Comparison of ENCODE assay signal across 16 cellular contexts in genomic region chr20:50678213-50678898, GRCh38. TPM values are rescaled to one million over a fixed set of nuclear protein-coding genes. Genes with fewer than 3 reads are reported as not detected.
DNase-seq lines count a peak whose midpoint lies in the region; ATAC-seq, FAIRE-seq and TF ChIP-seq lines count a peak whose summit lies in the region.
"Had no signal": no experiment of that assay in that cellular context is flagged by ENCODE, and none has a peak within 500 bp of the region (broad histone marks: within the 10 kb centered on the region; RNA-seq: fewer than 3 reads in every experiment).

No MANE protein-coding gene starts in this region.

- dilution Hi-C loops in IMR-90 (cut with HindIII; ENCODE audit: low sequenced_read_pairs, unreplicated experiment), result no loop called here

- 0 out of 2 replicates have a peak overlapping the region, but pooled peaks have one; percentile 43 for H4K91ac ChIP-seq in IMR-90 (ENCODE audit: insufficient read depth, low read depth, low read length)

- no peak overlapping the region for H2BK5ac ChIP-seq in IMR-90 (ENCODE audit: low read depth, low read length, poor library complexity, severe bottlenecking)

- no peak overlapping the region for H3K27ac Mint-ChIP-seq in naive thymus-derived CD4-positive, alpha-beta T cell
- H3K27ac Mint-ChIP-seq: CD4-positive, CD25-positive, alpha-beta regulatory T cell had no signal

- FAIRE-seq in RCC 7860 (lab: Jason Lieb, UNC), result peak; percentile 52
- FAIRE-seq: keratinocyte had no signal

- ATAC-seq in IMR-90 (ENCODE audit: low read depth), result no peak
- ATAC-seq in naive thymus-derived CD4-positive, alpha-beta T cell, result no peak
- ATAC-seq: SK-N-SH treated with all-trans-retinoic acid at 6 μM for 48 hours had no signal

- H4K8ac ChIP-seq in IMR-90 (ENCODE audit: low read depth in 2 of 2, low read length in 2 of 2), result no peak overlapping the region

- no peak overlapping the region for H2BK20ac ChIP-seq in IMR-90 (ENCODE audit: low read depth, low read length)

- no peaks in the 10 kb centered on the region for H3K9me3 Mint-ChIP-seq in naive thymus-derived CD4-positive, alpha-beta T cell
- H3K9me3 Mint-ChIP-seq: neural crest cell had no signal

- H3K36me3 ChIP-seq in IMR-90 (ENCODE audit: control insufficient read depth, insufficient read depth, low read length), result no peaks in the 10 kb centered on the region
- H3K36me3 ChIP-seq in naive thymus-derived CD4-positive, alpha-beta T cell (ENCODE audit: control insufficient read depth in 2 of 3, insufficient read depth in 3 of 3, low read length in 3 of 3), result no peaks in the 10 kb centered on the region

- H3K4me2 ChIP-seq in IMR-90 (ENCODE audit: low read depth, low read length), result no peak overlapping the region

- peak overlapping the region; percentile 10; the same call in 1 of the 2 replicates for H3K4ac ChIP-seq in IMR-90 (ENCODE audit: low read depth, low read length)

- H2AFZ ChIP-seq in IMR-90 (replicated peaks; ENCODE audit: low read length, poor library complexity), result no peak overlapping the region

- no peak overlapping the region; the same call in 1 of the 2 replicates for H3K23ac ChIP-seq in IMR-90 (ENCODE audit: low read depth, low read length)

- H2BK15ac ChIP-seq in IMR-90 (ENCODE audit: low read depth, low read length), result no peak overlapping the region

- H3K9me1 ChIP-seq in IMR-90 (ENCODE audit: insufficient read depth, low read length), result peaks cover 18% of the 10 kb centered on the region

- POLR2A ChIA-PET in IMR-90 (lab: Charles Lee; ENCODE audit: unreplicated experiment), result no interaction called here
- POLR2A ChIA-PET in naive thymus-derived CD4-positive, alpha-beta T cell (lab: Charles Lee), result no interaction called here

- H3K27me3 Mint-ChIP-seq in naive thymus-derived CD4-positive, alpha-beta T cell, result peaks cover 0 to 4% (median 0%) of the 10 kb centered on the region in 5 donors

- 73% methylated on average over 3 of the region's 7 CpGs; no CpG with 5 or more reads in 1 of the 2 experiments for WGBS in IMR-90 (ENCODE audit: extremely low coverage in 2 of 2, insufficient read length in 1 of 2), 2 experiments

- H3K79me1 ChIP-seq in IMR-90 (ENCODE audit: low read depth in 1 of 2, low read length in 2 of 2), result peaks cover 0 to 11% of the 10 kb centered on the region in 2 experiments; a peak in 1 of 4 replicates

- no peak overlapping the region for H2AK5ac ChIP-seq in IMR-90 (ENCODE audit: low read depth, low read length)

- TF ChIP-seq RAD21 in IMR-90 (IDR thresholded peaks at IDR 0.05; ENCODE audit: low read length), result no peak

- peak overlapping the region; percentile 42 for H2AK9ac ChIP-seq in IMR-90 (replicated peaks; ENCODE audit: low read depth, low read length, poor library complexity)

- H3K4me3 Mint-ChIP-seq in naive thymus-derived CD4-positive, alpha-beta T cell, result no peak overlapping the region
- H3K4me3 Mint-ChIP-seq: CD4-positive, CD25-positive, alpha-beta regulatory T cell; neural crest cell had no signal

- H3K56ac ChIP-seq in IMR-90 (ENCODE audit: extremely low read depth, insufficient read depth, low read length), result no peak overlapping the region

- peaks cover 17% of the 10 kb centered on the region for H3K4me1 ChIP-seq in IMR-90 (ENCODE audit: control insufficient read depth, insufficient read depth, low read length)
- no peaks in the 10 kb centered on the region for H3K4me1 ChIP-seq in naive thymus-derived CD4-positive, alpha-beta T cell (ENCODE audit: control insufficient read depth in 2 of 2, insufficient read depth in 2 of 2, low read length in 2 of 2)

- BruUV-seq in IMR-90 (replicated peaks; lab: Mats Ljungman, UMichigan), result no TSS peak

- peak overlapping the region; percentile 37; the same call in 1 of the 2 replicates for H3K14ac ChIP-seq in IMR-90 (replicated peaks; ENCODE audit: low read depth, low read length)

- no peak overlapping the region for H3K9ac ChIP-seq in IMR-90 (ENCODE audit: low read depth, low read length)

- H4K5ac ChIP-seq in IMR-90 (ENCODE audit: low read depth, low read length), result no peak overlapping the region

- H3K27ac ChIP-seq in IMR-90 (ENCODE audit: insufficient read depth, low read length), result no peak overlapping the region
- H3K27ac ChIP-seq in naive thymus-derived CD4-positive, alpha-beta T cell (ENCODE audit: low read depth, low read length), result no peak overlapping the region

- no peaks in the 10 kb centered on the region for H3K36me3 Mint-ChIP-seq in naive thymus-derived CD4-positive, alpha-beta T cell
- H3K36me3 Mint-ChIP-seq: CD4-positive, CD25-positive, alpha-beta regulatory T cell had no signal

- 0 out of 2 replicates have a peak, but pooled peaks cover 3% of the 10 kb centered on the region for H4K20me1 ChIP-seq in IMR-90 (ENCODE audit: insufficient read depth, low read length)

- no peaks in the 10 kb centered on the region for H3K27me3 ChIP-seq in IMR-90 (ENCODE audit: control insufficient read depth, insufficient read depth, low read length)
- H3K27me3 ChIP-seq in naive thymus-derived CD4-positive, alpha-beta T cell (ENCODE audit: control insufficient read depth in 2 of 2, insufficient read depth in 2 of 2, low read length in 2 of 2), result no peaks in the 10 kb centered on the region

- no peak overlapping the region for H2BK120ac ChIP-seq in IMR-90 (ENCODE audit: low read depth, low read length)

- CTCF ChIA-PET in IMR-90 (lab: Yijun Ruan, JAX), result interaction anchor here (0.7 kb wide), 1 partner anchor 42 kb away, joined by 3 read pairs; no protein-coding TSS in a partner anchor
- CTCF ChIA-PET in naive thymus-derived CD4-positive, alpha-beta T cell (lab: Charles Lee), result no interaction called here

- intact Hi-C loops in IMR-90 (cut with micrococcal nuclease), result no loop called here
- intact Hi-C loops in naive thymus-derived CD4-positive, alpha-beta T cell (cut with micrococcal nuclease), result no loop called here

- no peaks in the 10 kb centered on the region for H3K9me3 ChIP-seq in IMR-90 (ENCODE audit: control insufficient read depth, insufficient read depth, low read length)
- H3K9me3 ChIP-seq in naive thymus-derived CD4-positive, alpha-beta T cell (ENCODE audit: control insufficient read depth in 2 of 3, low read length in 3 of 3), result no peaks in the 10 kb centered on the region

- H3K18ac ChIP-seq in IMR-90 (ENCODE audit: low read depth, low read length), result no peak overlapping the region

- H3K4me3 ChIP-seq in IMR-90 (ENCODE audit: insufficient read depth, low read depth, low read length), result no peak overlapping the region
- H3K4me3 ChIP-seq in fibroblast of the aortic adventitia (ENCODE audit: low read depth, low read length), result no peak overlapping the region
- H3K4me3 ChIP-seq in naive thymus-derived CD4-positive, alpha-beta T cell (ENCODE audit: low read length), result no peak overlapping the region

- no peaks in the 10 kb centered on the region for H3K4me1 Mint-ChIP-seq in naive thymus-derived CD4-positive, alpha-beta T cell
- H3K4me1 Mint-ChIP-seq: CD4-positive, CD25-positive, alpha-beta regulatory T cell had no signal

- TF ChIP-seq CTCF in IMR-90 (conservative IDR thresholded peaks at IDR 0.05; ENCODE audit: low read depth, low read length), result no peak
- TF ChIP-seq CTCF in fibroblast of the aortic adventitia (IDR thresholded peaks at IDR 0.05; ENCODE audit: insufficient read depth, low read length), result no peak
- TF ChIP-seq CTCF in GM13976 (IDR thresholded peaks at IDR 0.05; ENCODE audit: borderline replicate concordance, control extremely low read depth, extremely low read depth, insufficient read depth, missing control alignments), result no peak

- in situ Hi-C loops in IMR-90 (cut with MboI; ENCODE audit: low sequenced_read_pairs) (no loop called here), GM13976 (cut with MboI; ENCODE audit: low sequenced_read_pairs, unreplicated experiment) (no loop called here)

- no peak for TF ChIP-seq POLR2A in IMR-90 (IDR thresholded peaks at IDR 0.05; ENCODE audit: low read depth, low read length)

- DNase-seq in IMR-90, result no peak
- DNase-seq in RCC 7860 (ENCODE audit: low spot score), result peak; percentile 59
- peak; percentile 49 for DNase-seq in fibroblast of the aortic adventitia (ENCODE audit: low read depth)
- peak; percentile 72 for DNase-seq in renal cortical epithelial cell (ENCODE audit: low read depth)
- no peak for DNase-seq in hypothalamus (lab: John Stamatoyannopoulos, UW)
- no peak for DNase-seq in cerebellar cortex (ENCODE audit: low spot score)
- DNase-seq in naive thymus-derived CD4-positive, alpha-beta T cell, result no peak
- DNase-seq in GM13976 (ENCODE audit: low spot score), result no peak
- DNase-seq: activated CD8-positive, alpha-beta memory T cell treated with anti-CD3 and anti-CD28 coated beads, Interleukin-2, amount 50 U/mL, for 48 hours; CD4-positive, CD25-positive, alpha-beta regulatory T cell; foreskin melanocyte; GF-D8; NCI-H1436 had no signal

TF ChIP-seq in IMR-90, 13 proteins besides CTCF, POLR2A, EP300 and RAD21 (continues in another document):
- TF ChIP-seq CHD1 (IDR thresholded peaks at IDR 0.05; ENCODE audit: low read depth, low read length), result no peak
- no peak for TF ChIP-seq ELK1 (IDR thresholded peaks at IDR 0.05; ENCODE audit: borderline replicate concordance, low read depth, low read length)

RNA-seq across cellular contexts. Expression of gene RIPOR3, which starts 13.0 kb away (rescaled TPM):
- total RNA-seq in IMR-90 (2012; rRNA removed) (0.28 and 0.54 TPM in 2 replicates), fibroblast of the aortic adventitia (ENCODE audit: low replicate concordance) (1.6 and 6.5 TPM in 2 replicates), renal cortical epithelial cell (0.35 and 0.65 TPM in 2 replicates)
- 1.7 TPM in 2 replicates for polyA plus RNA-seq in IMR-90 (2012; rRNA removed)
- polyA plus RNA-seq in IMR-90 (2012; cell fraction: cytosol; rRNA removed), result 0.28 and 0.71 TPM in 2 replicates
- 11.7 and 15.4 TPM in 2 replicates for polyA plus RNA-seq in IMR-90 (2012; cell fraction: nucleus; rRNA removed; ENCODE audit: low replicate concordance)
- total RNA-seq in naive thymus-derived CD4-positive, alpha-beta T cell, result under 1 TPM in 2 of 5 experiments, not detected in 3; 0.27 to 0.32 TPM
- 1 to 10 TPM; 1.3 to 1.7 TPM for polyA plus RNA-seq in naive thymus-derived CD4-positive, alpha-beta T cell

RNA-seq across cellular contexts. Expression of gene PARD6B, which starts 53.0 kb away (rescaled TPM):
- total RNA-seq in IMR-90 (2012; rRNA removed) (0.90 and 1.4 TPM in 2 replicates), fibroblast of the aortic adventitia (ENCODE audit: low replicate concordance) (1.4 and 1.5 TPM in 2 replicates), renal cortical epithelial cell (31.3 and 57.4 TPM in 2 replicates)
- polyA plus RNA-seq in IMR-90 (2012; rRNA removed), result 0.14 and 0.17 TPM in 2 replicates
- polyA plus RNA-seq in IMR-90 (2012; cell fraction: cytosol; rRNA removed), result 0.05 and 0.08 TPM in 2 replicates
- 0.07 and 0.25 TPM in 2 replicates for polyA plus RNA-seq in IMR-90 (2012; cell fraction: nucleus; rRNA removed; ENCODE audit: low replicate concordance)
- 10 to 100 TPM in 2 of 5 experiments, 1 to 10 TPM in 3; 5.2 to 10.8 (median 7.7) TPM for total RNA-seq in naive thymus-derived CD4-positive, alpha-beta T cell
- polyA plus RNA-seq in naive thymus-derived CD4-positive, alpha-beta T cell, result 1 to 10 TPM in 1 of 2 donors, under 1 TPM in 1; 0.60 to 1.9 TPM

Comparison
In these comparisons a context has a peak if more than half of its experiments do, and no peak if none do; other contexts are left out.
1. DNase-seq: peak in RCC 7860 (single experiment), fibroblast of the aortic adventitia (single experiment) and renal cortical epithelial cell (single experiment); none in IMR-90 (single experiment), hypothalamus (0 of 51), cerebellar cortex (single experiment), naive thymus-derived CD4-positive, alpha-beta T cell (0 of 9) and GM13976 (single experiment).